Comparison of ENCODE assay signal across 8 cellular contexts in genomic region chr22:22463855-22464540, GRCh38. TPM values are rescaled to one million over a fixed set of nuclear protein-coding genes. Genes with fewer than 3 reads are reported as not detected.
A peak's percentile ranks its signal among the peaks of the same experiment; 100 is the strongest.
DNase-seq lines count a peak whose midpoint lies in the region; ATAC-seq and TF ChIP-seq lines count a peak whose summit lies in the region.

No MANE protein-coding gene starts in this region.

- no peaks in the 10 kb centered on the region for H3K36me3 ChIP-seq in endodermal cell (ENCODE audit: control insufficient read depth, insufficient read depth, low read length)

- peaks cover 19% of the 10 kb centered on the region for H3K9me3 Mint-ChIP-seq in activated CD8-positive, alpha-beta T cell treated with anti-CD3 and anti-CD28 coated beads for 36 hours
- H3K9me3 Mint-ChIP-seq in endodermal cell: peaks cover 32% of the 10 kb centered on the region
- peaks cover 17 to 24% of the 10 kb centered on the region in 2 donors for H3K9me3 Mint-ChIP-seq in stimulated activated naive CD8-positive, alpha-beta T cell treated with anti-CD3 and anti-CD28 coated beads, Interleukin-15, amount 100 ng/mL, for 72 hours

- H3K4me3 ChIP-seq in endodermal cell (ENCODE audit: low read length): no peak overlapping the region

- peaks cover 34% of the 10 kb centered on the region for H3K9me3 ChIP-seq in endodermal cell (ENCODE audit: control insufficient read depth, low read length)

- no peak for ATAC-seq in activated CD8-positive, alpha-beta T cell treated with anti-CD3 and anti-CD28 coated beads for 36 hours
- peak; percentile 55 for ATAC-seq in stimulated activated naive CD8-positive, alpha-beta T cell treated with anti-CD3 and anti-CD28 coated beads, Interleukin-15, amount 100 ng/mL, for 72 hours
- no peak for ATAC-seq in HG02678 (IDR thresholded peaks at IDR 0.05; ENCODE audit: unreplicated experiment)

- DNase-seq in Ammon's horn (ENCODE audit: low spot score): peak; percentile 77
- peak; percentile 27 for DNase-seq in GM19238 (ENCODE audit: insufficient read length, low spot score)
- DNase-seq in NCI-H69 (lab: John Stamatoyannopoulos, UW): peak; percentile 76
- DNase-seq in activated CD8-positive, alpha-beta T cell treated with anti-CD3 and anti-CD28 coated beads for 36 hours: peak; percentile 67
- DNase-seq in endodermal cell: peak; percentile 84
- DNase-seq in mucosa of gallbladder (ENCODE audit: low spot score): peak; percentile 54
- peak; percentile 45 to 47 for DNase-seq in stimulated activated naive CD8-positive, alpha-beta T cell treated with anti-CD3 and anti-CD28 coated beads, Interleukin-15, amount 100 ng/mL, for 72 hours

- H3K4me1 ChIP-seq in endodermal cell (ENCODE audit: control insufficient read depth, insufficient read depth, low read length): no peaks in the 10 kb centered on the region

- H3K36me3 Mint-ChIP-seq in activated CD8-positive, alpha-beta T cell treated with anti-CD3 and anti-CD28 coated beads for 36 hours (ENCODE audit: low read depth): peaks cover 3% of the 10 kb centered on the region
- no peaks in the 10 kb centered on the region for H3K36me3 Mint-ChIP-seq in endodermal cell (ENCODE audit: low read depth)

- H3K4me3 Mint-ChIP-seq in activated CD8-positive, alpha-beta T cell treated with anti-CD3 and anti-CD28 coated beads for 36 hours: no peak overlapping the region
- no peak overlapping the region for H3K4me3 Mint-ChIP-seq in endodermal cell
- no peak overlapping the region for H3K4me3 Mint-ChIP-seq in stimulated activated naive CD8-positive, alpha-beta T cell treated with anti-CD3 and anti-CD28 coated beads, Interleukin-15, amount 100 ng/mL, for 72 hours

- H3K4me1 Mint-ChIP-seq in activated CD8-positive, alpha-beta T cell treated with anti-CD3 and anti-CD28 coated beads for 36 hours (ENCODE audit: low read depth): no peaks in the 10 kb centered on the region
- H3K4me1 Mint-ChIP-seq in endodermal cell: no peaks in the 10 kb centered on the region
- H3K4me1 Mint-ChIP-seq in stimulated activated naive CD8-positive, alpha-beta T cell treated with anti-CD3 and anti-CD28 coated beads, Interleukin-15, amount 100 ng/mL, for 72 hours: no peaks in the 10 kb centered on the region

- TF ChIP-seq CTCF in activated CD8-positive, alpha-beta T cell treated with anti-CD3 and anti-CD28 coated beads for 36 hours (IDR thresholded peaks at IDR 0.05): peak; percentile 92
- TF ChIP-seq CTCF in endodermal cell (conservative IDR thresholded peaks at IDR 0.05): peak; percentile 89

- H3K27me3 ChIP-seq in endodermal cell (ENCODE audit: control insufficient read depth, insufficient read depth, low read length, poor library complexity, severe bottlenecking): peaks cover 22% of the 10 kb centered on the region

- no peak overlapping the region for H3K9ac ChIP-seq in endodermal cell (ENCODE audit: extremely low read depth, low read length, poor library complexity, severe bottlenecking)

- H3K27ac ChIP-seq in endodermal cell (ENCODE audit: low read depth, low read length): no peak overlapping the region

- H3K27ac Mint-ChIP-seq in activated CD8-positive, alpha-beta T cell treated with anti-CD3 and anti-CD28 coated beads for 36 hours: no peak overlapping the region
- no peak overlapping the region for H3K27ac Mint-ChIP-seq in endodermal cell
- no peak overlapping the region for H3K27ac Mint-ChIP-seq in stimulated activated naive CD8-positive, alpha-beta T cell treated with anti-CD3 and anti-CD28 coated beads, Interleukin-15, amount 100 ng/mL, for 72 hours

- CTCF ChIA-PET in activated CD8-positive, alpha-beta T cell treated with anti-CD3 and anti-CD28 coated beads for 36 hours (lab: Charles Lee): interaction anchor here (0.6 to 4.1 kb wide), 25 partner anchors 8 to 346 kb away, joined by 3 to 41 read pairs (median 4); partner anchors contain the start of gene ZNF280B

- POLR2A ChIA-PET in activated CD8-positive, alpha-beta T cell treated with anti-CD3 and anti-CD28 coated beads for 36 hours (lab: Charles Lee): interaction anchor here (0.7 kb wide), 1 partner anchor 14 kb away, joined by 3 read pairs; no protein-coding TSS in a partner anchor

- intact Hi-C loops in activated CD8-positive, alpha-beta T cell treated with anti-CD3 and anti-CD28 coated beads for 36 hours (cut with micrococcal nuclease): loop anchor here (10.0 kb wide), 2 partner anchors 121 to 491 kb away; no protein-coding TSS in a partner anchor

- H3K27me3 Mint-ChIP-seq in activated CD8-positive, alpha-beta T cell treated with anti-CD3 and anti-CD28 coated beads for 36 hours: peaks cover 37% of the 10 kb centered on the region
- H3K27me3 Mint-ChIP-seq in endodermal cell (ENCODE audit: insufficient read depth): peaks cover 82% of the 10 kb centered on the region
- H3K27me3 Mint-ChIP-seq in stimulated activated naive CD8-positive, alpha-beta T cell treated with anti-CD3 and anti-CD28 coated beads, Interleukin-15, amount 100 ng/mL, for 72 hours: peaks cover 57% of the 10 kb centered on the region

- 43 to 44% methylated on average over 17 to 18 of the region's 18 CpGs for WGBS in endodermal cell (ENCODE audit: insufficient coverage in 1 of 2, insufficient read length in 1 of 2), 2 experiments

RNA-seq across cellular contexts. Expression of gene ZNF280B, which starts 44.5 kb away (rescaled TPM):
- total RNA-seq in activated CD8-positive, alpha-beta T cell treated with anti-CD3 and anti-CD28 coated beads for 36 hours: 1 to 10 TPM; 2.3 to 3.0 TPM
- total RNA-seq in endodermal cell (10 to 100 TPM; 10.9 to 15.3 TPM), mucosa of gallbladder (1.3 TPM)
- polyA plus RNA-seq in endodermal cell (2013, experiment 1 of 2): 5.9 TPM
- 6.3 TPM for polyA plus RNA-seq in endodermal cell (2013, experiment 2 of 2)

RNA-seq across cellular contexts. Expression of gene ZNF280A, which starts 56.1 kb away (rescaled TPM):
- not detected for total RNA-seq in activated CD8-positive, alpha-beta T cell treated with anti-CD3 and anti-CD28 coated beads for 36 hours
- 1 to 10 TPM in 1 of 2 donors, under 1 TPM in 1; 0.55 to 2.1 TPM for total RNA-seq in endodermal cell
- 1.6 TPM for polyA plus RNA-seq in endodermal cell (2013, experiment 1 of 2)
- polyA plus RNA-seq in endodermal cell (2013, experiment 2 of 2): 0.95 TPM
- total RNA-seq in mucosa of gallbladder: not detected

Comparison
In these comparisons a context has a peak if more than half of its experiments do, and no peak if none do; other contexts are left out.
1. DNase-seq: peak in every context shown above with its lines; median percentile 84 in endodermal cell; 77 in Ammon's horn; 76 in NCI-H69; 67 in activated CD8-positive, alpha-beta T cell treated with anti-CD3 and anti-CD28 coated beads for 36 hours; 54 in mucosa of gallbladder; 46 in stimulated activated naive CD8-positive, alpha-beta T cell treated with anti-CD3 and anti-CD28 coated beads, Interleukin-15, amount 100 ng/mL, for 72 hours; 27 in GM19238.